1 cellular context compared by ENCODE assay signal in genomic region chr2:9657083-9657482, GRCh38.
TF ChIP-seq lines count a peak whose summit lies in the region.

No MANE protein-coding gene starts in this region.

TF ChIP-seq in SK-N-SH, 30 proteins besides CTCF, POLR2A, EP300 and RAD21 (continued from another document):
- TF ChIP-seq IRF3 (IDR thresholded peaks at IDR 0.05; ENCODE audit: low read depth, low read length) (no peak), RXRA (IDR thresholded peaks at IDR 0.05; ENCODE audit: borderline replicate concordance, low read depth) (no peak), MAX (IDR thresholded peaks at IDR 0.05; ENCODE audit: low read depth) (no peak), NRF1 (IDR thresholded peaks at IDR 0.05; ENCODE audit: low read depth, low read length) (no peak), RFX5 (IDR thresholded peaks at IDR 0.05; ENCODE audit: low read length) (no peak)
